Comparison of ENCODE assay signal across 8 cellular contexts in the genomic region with DNA sequence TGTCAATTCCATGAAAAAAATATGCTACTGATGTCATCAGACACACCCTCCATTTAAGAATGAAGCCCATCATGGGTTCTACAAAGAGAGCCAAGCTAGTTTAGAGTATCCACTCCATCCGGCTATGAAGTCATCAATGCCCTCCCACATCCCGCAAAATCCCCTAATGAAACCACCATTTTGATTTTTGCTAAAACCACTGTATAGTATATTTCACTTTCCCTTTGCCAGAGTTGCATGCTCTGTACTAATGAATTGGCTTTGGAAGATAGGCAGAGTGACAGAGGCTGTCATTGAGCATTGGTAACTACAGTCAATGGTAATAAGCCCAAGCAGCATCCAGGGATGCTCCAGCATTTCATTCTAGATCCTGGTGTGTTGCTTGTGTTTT.
DNase-seq lines count a peak whose midpoint lies in the region; ATAC-seq lines count a peak whose summit lies in the region.

No MANE protein-coding gene starts in this region.

- no peaks in the 10 kb centered on the region for H3K27me3 Mint-ChIP-seq in activated naive CD8-positive, alpha-beta T cell treated with anti-CD3 and anti-CD28 coated beads, Interleukin-2, amount 50 U/mL, for 24 hours

- no peak overlapping the region for H3K4ac ChIP-seq in trophoblast cell (ENCODE audit: low read depth, low read length)

- no peak overlapping the region for H2BK5ac ChIP-seq in trophoblast cell (ENCODE audit: low read depth, low read length, poor library complexity)

- peaks cover 3 to 5% of the 10 kb centered on the region in 2 experiments for H3K4me1 ChIP-seq in trophoblast cell (ENCODE audit: control insufficient read depth in 1 of 2, insufficient read depth in 2 of 2, low read length in 2 of 2)

- H2AK5ac ChIP-seq in trophoblast cell (ENCODE audit: low read length) = no peak overlapping the region

- no peak overlapping the region for H3K9ac ChIP-seq in trophoblast cell (ENCODE audit: low read length)

- no peaks in the 10 kb centered on the region for H3K27me3 ChIP-seq in trophoblast cell (ENCODE audit: insufficient read depth, low read length)

- H3K27ac Mint-ChIP-seq in activated naive CD8-positive, alpha-beta T cell treated with anti-CD3 and anti-CD28 coated beads, Interleukin-2, amount 50 U/mL, for 24 hours = peak overlapping the region; percentile 82

- H3K4me1 Mint-ChIP-seq in activated naive CD8-positive, alpha-beta T cell treated with anti-CD3 and anti-CD28 coated beads, Interleukin-2, amount 50 U/mL, for 24 hours = peaks cover 85% of the 10 kb centered on the region

- H3K23ac ChIP-seq in trophoblast cell (ENCODE audit: low read length) = no peak overlapping the region

- no peak for DNase-seq in activated naive CD8-positive, alpha-beta T cell treated with anti-CD3 and anti-CD28 coated beads, Interleukin-2, amount 50 U/mL, for 24 hours
- DNase-seq in DMS114 treated with DMSO at 0.1 percent for 48 hours (lab: John Stamatoyannopoulos, UW; ENCODE audit: unreplicated experiment) (no peak), RPMI8226 (no peak), SW 1271 (lab: John Stamatoyannopoulos, UW) (no peak), trophoblast cell (no peak)

- ATAC-seq in GM18511 (IDR thresholded peaks at IDR 0.05; ENCODE audit: unreplicated experiment) (peak; percentile 78), GM21447 (IDR thresholded peaks at IDR 0.05; ENCODE audit: unreplicated experiment) (peak; percentile 71), HG03469 (IDR thresholded peaks at IDR 0.05; ENCODE audit: unreplicated experiment) (peak; percentile 37)
- peak; percentile 76 for ATAC-seq in activated naive CD8-positive, alpha-beta T cell treated with anti-CD3 and anti-CD28 coated beads, Interleukin-2, amount 50 U/mL, for 24 hours

- H3K9me3 ChIP-seq in trophoblast cell (ENCODE audit: insufficient read depth, low read depth, low read length) = no peaks in the 10 kb centered on the region

- H3K36me3 ChIP-seq in trophoblast cell (ENCODE audit: control insufficient read depth in 1 of 2, insufficient read depth in 2 of 2, low read length in 2 of 2) = no peaks in the 10 kb centered on the region

- H4K12ac ChIP-seq in trophoblast cell (ENCODE audit: low read depth, low read length) = no peak overlapping the region

- no peaks in the 10 kb centered on the region for H3K79me1 ChIP-seq in trophoblast cell (ENCODE audit: low read length)

- no CpG with 5 or more reads among the region's 2 CpGs for WGBS in trophoblast cell (ENCODE audit: extremely low coverage, insufficient coverage, insufficient read length)

- H3K27ac ChIP-seq in trophoblast cell (ENCODE audit: low read depth, low read length) = no peak overlapping the region

- no peak overlapping the region for H4K91ac ChIP-seq in trophoblast cell (ENCODE audit: low read depth, low read length)

- H3K18ac ChIP-seq in trophoblast cell (ENCODE audit: low read length) = no peak overlapping the region

- H3K9me3 Mint-ChIP-seq in activated naive CD8-positive, alpha-beta T cell treated with anti-CD3 and anti-CD28 coated beads, Interleukin-2, amount 50 U/mL, for 24 hours = no peaks in the 10 kb centered on the region

- peaks cover 8% of the 10 kb centered on the region for H3K36me3 Mint-ChIP-seq in activated naive CD8-positive, alpha-beta T cell treated with anti-CD3 and anti-CD28 coated beads, Interleukin-2, amount 50 U/mL, for 24 hours (ENCODE audit: low read depth)

- H3K79me2 ChIP-seq in trophoblast cell (ENCODE audit: control insufficient read depth, insufficient read depth, low read length, poor library complexity) = no peaks in the 10 kb centered on the region

- H3K4me3 Mint-ChIP-seq in activated naive CD8-positive, alpha-beta T cell treated with anti-CD3 and anti-CD28 coated beads, Interleukin-2, amount 50 U/mL, for 24 hours = peak overlapping the region; percentile 57

- H3K14ac ChIP-seq in trophoblast cell (ENCODE audit: low read length) = no peak overlapping the region

- H4K8ac ChIP-seq in trophoblast cell (ENCODE audit: low read depth, low read length) = no peak overlapping the region

- no peak overlapping the region for H2AFZ ChIP-seq in trophoblast cell (ENCODE audit: insufficient read depth, low read length, poor library complexity)

- H2BK120ac ChIP-seq in trophoblast cell (ENCODE audit: insufficient read depth, low read length, poor library complexity) = no peak overlapping the region

- no peak overlapping the region for H3K4me3 ChIP-seq in trophoblast cell (ENCODE audit: low read depth, low read length)

- no peak overlapping the region for H3K4me2 ChIP-seq in trophoblast cell (ENCODE audit: low read length)

- H2BK12ac ChIP-seq in trophoblast cell (ENCODE audit: low read length) = no peak overlapping the region
